8 cellular contexts compared by ENCODE assay signal in genomic region chr22:24474221-24474620, GRCh38. TPM values are rescaled to one million over a fixed set of nuclear protein-coding genes. Genes with fewer than 3 reads are reported as not detected.
A peak's percentile ranks its signal among the peaks of the same experiment; 100 is the strongest.
DNase-seq lines count a peak whose midpoint lies in the region; ATAC-seq and TF ChIP-seq lines count a peak whose summit lies in the region.

No MANE protein-coding gene starts in this region.

- peak overlapping the region; percentile 56 for H3K27ac Mint-ChIP-seq in mesothelial cell of epicardium

- ATAC-seq in HG03354 (IDR thresholded peaks at IDR 0.05; ENCODE audit: poor library complexity, severe bottlenecking, unreplicated experiment) (no peak), GM18502 (IDR thresholded peaks at IDR 0.05; ENCODE audit: poor library complexity, unreplicated experiment) (no peak)

- no peaks in the 10 kb centered on the region for H3K27me3 ChIP-seq in BJ (ENCODE audit: control insufficient read depth, insufficient read depth, low read length)

- H3K27me3 Mint-ChIP-seq in mesothelial cell of epicardium (ENCODE audit: low read depth) = no peaks in the 10 kb centered on the region

- TF ChIP-seq CTCF in BJ (IDR thresholded peaks at IDR 0.05; ENCODE audit: insufficient read depth, low read depth, low read length) (no peak), mesothelial cell of epicardium (IDR thresholded peaks at IDR 0.05; ENCODE audit: unreplicated experiment) (no peak)

- DNase-seq in BJ (ENCODE audit: low read depth) = peak; percentile 78
- DNase-seq in M059J (ENCODE audit: low read depth) = peak; percentile 96
- DNase-seq in dedifferentiated amniotic fluid mesenchymal stem cell (ENCODE audit: extremely low spot score) = peak; percentile 73
- DNase-seq in mesothelial cell of epicardium (ENCODE audit: low spot score in 2 of 2, unreplicated experiment in 2 of 2) = no peak
- no peak for DNase-seq in substantia nigra (lab: John Stamatoyannopoulos, UW)
- DNase-seq in NCI-H1092 (lab: John Stamatoyannopoulos, UW) = no peak

- no peaks in the 10 kb centered on the region for H3K36me3 ChIP-seq in BJ (ENCODE audit: control insufficient read depth, insufficient read depth, low read length)

- H3K36me3 Mint-ChIP-seq in mesothelial cell of epicardium = peaks cover 3% of the 10 kb centered on the region

- no peak overlapping the region for H3K4me3 ChIP-seq in BJ (ENCODE audit: low read depth, low read length)

- peaks cover 9% of the 10 kb centered on the region for H3K9me3 Mint-ChIP-seq in mesothelial cell of epicardium

- CTCF ChIA-PET in BJ (lab: Yijun Ruan, JAX) = interaction anchor here (0.6 to 1.5 kb wide), 2 partner anchors 9 to 37 kb away, joined by 3 to 4 read pairs; no protein-coding TSS in a partner anchor

- H3K4me1 Mint-ChIP-seq in mesothelial cell of epicardium = peaks cover 14% of the 10 kb centered on the region

- POLR2A ChIA-PET in BJ (lab: Charles Lee) = no interaction called here

- no peak overlapping the region for H3K27ac ChIP-seq in substantia nigra (ENCODE audit: low read depth, low read length, poor library complexity, severe bottlenecking)

- H3K4me3 Mint-ChIP-seq in mesothelial cell of epicardium = no peak overlapping the region

RNA-seq across cellular contexts. Expression of gene UPB1, which starts 20.9 kb away (rescaled TPM):
- 0.09 and 0.10 TPM in 2 replicates for polyA plus RNA-seq in BJ (2011; rRNA removed)
- 0.09 and 0.15 TPM in 2 replicates for polyA minus RNA-seq in BJ (2011; rRNA and poly(A)+ RNA removed)
- total RNA-seq in M059J (2014; rRNA removed; shearing (Covaris generic)) = 0.05 and 0.47 TPM in 2 replicates
- 1.3 to 1.5 TPM (median 1.3 TPM) in 3 replicates for total RNA-seq in mesothelial cell of epicardium

RNA-seq across cellular contexts. Expression of gene ADORA2A, which starts 46.8 kb away (rescaled TPM):
- 0.97 and 2.8 TPM in 2 replicates for polyA plus RNA-seq in BJ (2011; rRNA removed)
- 0.82 and 5.9 TPM in 2 replicates for polyA minus RNA-seq in BJ (2011; rRNA and poly(A)+ RNA removed)
- total RNA-seq in M059J (2014; rRNA removed; shearing (Covaris generic)) = 2.7 and 5.2 TPM in 2 replicates
- 8.3 to 10.8 TPM (median 9.4 TPM) in 3 replicates for total RNA-seq in mesothelial cell of epicardium

Comparison
In these comparisons a context has a peak if more than half of its experiments do, and no peak if none do; other contexts are left out.
1. DNase-seq: peak in BJ (single experiment), M059J (single experiment) and dedifferentiated amniotic fluid mesenchymal stem cell (single experiment); none in mesothelial cell of epicardium (0 of 2), substantia nigra (0 of 49) and NCI-H1092 (single experiment).